8 cellular contexts compared by ENCODE assay signal in genomic region chr1:235012436-235013210, GRCh38.
A peak's percentile ranks its signal among the peaks of the same experiment; 100 is the strongest.
DNase-seq lines count a peak whose midpoint lies in the region; ATAC-seq, FAIRE-seq and TF ChIP-seq lines count a peak whose summit lies in the region.

No MANE protein-coding gene starts in this region.

- ATAC-seq in A549: peak in 1 of 2 experiments; percentile 47; a peak in 3 of 6 replicates
- no peak for ATAC-seq in esophagus mucosa
- no peak for ATAC-seq in GM18502 (IDR thresholded peaks at IDR 0.05; ENCODE audit: poor library complexity, unreplicated experiment)

- 91% methylated on average over 10 of the region's 10 CpGs for WGBS in A549 (ENCODE audit: missing lambda C conversion rate)

- peak overlapping the region; percentile 58; the same call in 2 of the 3 replicates for H3K4me2 ChIP-seq in A549

- TF ChIP-seq EP300 in A549 (IDR thresholded peaks at IDR 0.05): no peak

- CTCF ChIA-PET in A549 (lab: Yijun Ruan, JAX): interaction anchor here (1.1 to 1.3 kb wide), 2 partner anchors 10 to 37 kb away, joined by 3 read pairs; no protein-coding TSS in a partner anchor
- CTCF ChIA-PET in MCF 10A (lab: Yijun Ruan, JAX): interaction anchor here (0.6 to 2.1 kb wide), 2 partner anchors 10 to 14 kb away, joined by 3 to 7 read pairs; no protein-coding TSS in a partner anchor

- BruUV-seq in MCF 10A (replicated peaks; lab: Mats Ljungman, UMichigan): TSS peak; percentile 92

- H3K4me1 Mint-ChIP-seq in MCF 10A (ENCODE audit: insufficient read depth, unreplicated experiment): peaks cover 22% of the 10 kb centered on the region

- TF ChIP-seq RAD21 in A549 (conservative IDR thresholded peaks at IDR 0.05 in 1 of 2, IDR thresholded peaks at IDR 0.05 in 1 of 2): no peak

- peaks cover 12% of the 10 kb centered on the region for H3K9me3 Mint-ChIP-seq in MCF 10A (ENCODE audit: unreplicated experiment)

- H3K36me3 Mint-ChIP-seq in MCF 10A (ENCODE audit: insufficient read depth, unreplicated experiment): peaks cover 11% of the 10 kb centered on the region

- TF ChIP-seq CTCF in A549 (IDR thresholded peaks at IDR 0.05) (no peak), MCF 10A (IDR thresholded peaks at IDR 0.05; ENCODE audit: unreplicated experiment) (no peak)

- H3K27ac Mint-ChIP-seq in MCF 10A (ENCODE audit: low read depth, unreplicated experiment): peak overlapping the region; percentile 92

- no peak for TF ChIP-seq POLR2A in A549 (IDR thresholded peaks at IDR 0.05; ENCODE audit: low read length)

- no peak for FAIRE-seq in A549 (lab: Jason Lieb, UNC)

- peaks cover 7% of the 10 kb centered on the region; the same call in 1 of the 3 replicates for H3K9me3 ChIP-seq in A549

- peak overlapping the region; percentile 65 to 86 for H3K27ac ChIP-seq in A549

- intact Hi-C loops in MCF 10A (cut with micrococcal nuclease): loop anchor here (1.0 kb wide), 1 partner anchor 15 kb away; no protein-coding TSS in a partner anchor

- no peaks in the 10 kb centered on the region for H3K27me3 Mint-ChIP-seq in MCF 10A (ENCODE audit: insufficient read depth, unreplicated experiment)

- POLR2A ChIA-PET in A549 (lab: Yijun Ruan, JAX) (interaction anchor here (1.0 to 1.3 kb wide), 4 partner anchors 32 to 63 kb away, joined by 3 to 7 read pairs (median 4); no protein-coding TSS in a partner anchor), MCF 10A (lab: Yijun Ruan, JAX) (interaction anchor here (0.7 to 2.0 kb wide), 17 partner anchors 13 to 534 kb away, joined by 3 to 42 read pairs (median 7); partner anchors contain the start of gene TARBP1)

- no peak overlapping the region for H3K4me3 ChIP-seq in A549

- peaks cover 21% of the 10 kb centered on the region for H3K4me1 ChIP-seq in A549

- peak overlapping the region; percentile 47 for H3K4me3 Mint-ChIP-seq in MCF 10A (ENCODE audit: unreplicated experiment)

- DNase-seq in A549 (ENCODE audit: low read depth in 1 of 2, low spot score in 1 of 2) (no peak), HT-29 (ENCODE audit: low spot score) (peak; percentile 58), MCF 10A (ENCODE audit: unreplicated experiment) (no peak), midbrain (lab: John Stamatoyannopoulos, UW) (peak; percentile 60), NCI-H146 treated with DMSO at 0.1 percent for 48 hours (lab: John Stamatoyannopoulos, UW; ENCODE audit: unreplicated experiment) (no peak), NCI-H345 treated with DMSO at 0.1 percent for 48 hours (lab: John Stamatoyannopoulos, UW; ENCODE audit: unreplicated experiment) (no peak)

TF ChIP-seq in A549, 52 proteins besides CTCF, POLR2A, EP300 and RAD21:
- TF ChIP-seq BHLHE40 (IDR thresholded peaks at IDR 0.05; ENCODE audit: low read depth, low read length): no peak
- TF ChIP-seq HOXA7 (CRISPR knock-in tag; IDR thresholded peaks at IDR 0.05): no peak
- no peak for TF ChIP-seq HEYL (CRISPR knock-in tag; IDR thresholded peaks at IDR 0.05)
- no peak for TF ChIP-seq RCOR1 (IDR thresholded peaks at IDR 0.05; ENCODE audit: low read depth, low read length)
- no peak for TF ChIP-seq USF2 (IDR thresholded peaks at IDR 0.05)
- TF ChIP-seq ESRRA (IDR thresholded peaks at IDR 0.05; ENCODE audit: borderline replicate concordance, low read length): no peak
- TF ChIP-seq PBX3 (IDR thresholded peaks at IDR 0.05): no peak
- TF ChIP-seq HES2 (IDR thresholded peaks at IDR 0.05): no peak

Comparison
In these comparisons a context has a peak if more than half of its experiments do, and no peak if none do; other contexts are left out.
1. DNase-seq: peak in HT-29 (single experiment) and midbrain (single experiment); none in A549 (0 of 2), MCF 10A (single experiment), NCI-H146 treated with DMSO at 0.1 percent for 48 hours (single experiment) and NCI-H345 treated with DMSO at 0.1 percent for 48 hours (single experiment).